In the genomic region with DNA sequence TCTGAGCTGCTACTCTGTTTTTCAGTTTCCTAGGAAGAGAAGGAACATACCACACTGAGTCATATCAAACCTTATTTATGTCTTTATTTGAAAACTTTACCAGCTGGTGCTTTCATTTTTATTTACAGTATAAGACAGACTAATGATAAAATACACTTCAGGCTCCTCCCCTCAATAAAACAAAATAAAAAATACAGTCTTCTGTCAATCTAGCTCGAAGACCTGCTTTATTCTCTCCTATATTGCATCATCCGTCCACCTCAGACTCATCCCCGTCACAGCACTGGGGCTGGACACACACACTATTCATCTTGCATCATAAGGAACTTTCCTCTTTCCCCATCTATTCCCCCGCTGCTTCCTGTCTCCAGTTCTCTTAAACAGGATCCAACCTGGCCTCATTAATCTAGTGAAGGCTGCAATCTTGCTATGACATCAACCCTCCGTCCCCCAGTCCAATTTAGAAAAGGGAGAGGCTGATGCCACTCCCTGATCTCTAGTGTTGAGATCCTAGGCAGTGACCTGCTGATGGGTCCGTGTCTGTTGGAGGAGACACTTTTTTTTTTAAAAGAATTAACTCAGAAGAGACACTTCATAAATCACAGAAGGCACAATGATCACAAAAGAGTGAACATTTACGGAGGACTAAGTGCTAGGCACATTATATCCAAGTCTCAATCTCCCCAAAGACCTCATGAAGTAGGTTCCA, we compare ENCODE assay signal across 8 cellular contexts. TPM values are rescaled to one million over a fixed set of nuclear protein-coding genes. Genes with fewer than 3 reads are reported as not detected.
DNase-seq lines count a peak whose midpoint lies in the region; ATAC-seq and TF ChIP-seq lines count a peak whose summit lies in the region.

No MANE protein-coding gene starts in this region.

- ATAC-seq in GM18907 (IDR thresholded peaks at IDR 0.05; ENCODE audit: unreplicated experiment) = peak; percentile 2
- peak; percentile 79 to 86 for ATAC-seq in gastrocnemius medialis

- H3F3A ChIP-seq in OCI-LY1 (ENCODE audit: insufficient read depth, low read length) = no peaks in the 10 kb centered on the region; the same call in 1 of the 2 replicates

- in situ Hi-C loops in gastrocnemius medialis (cut with MboI; ENCODE audit: low sequenced_read_pairs in 4 of 4) = no loop called here

- peak; percentile 80 to 95 for TF ChIP-seq POLR2A in gastrocnemius medialis (IDR thresholded peaks at IDR 0.05)

- TF ChIP-seq CTCF in OCI-LY1 (IDR thresholded peaks at IDR 0.05; ENCODE audit: low read length) (no peak), ascending aorta (IDR thresholded peaks at IDR 0.05) (no peak), gastrocnemius medialis (IDR thresholded peaks at IDR 0.05 in 4 of 5, conservative IDR thresholded peaks at IDR 0.05 in 1 of 5) (no peak)

- H3K4me2 ChIP-seq in OCI-LY1 (ENCODE audit: low read length) = peak overlapping the region; percentile 71

- H3K27me3 ChIP-seq in OCI-LY1 (ENCODE audit: insufficient read depth, low read length) (peaks cover 7% of the 10 kb centered on the region; the same call in 1 of the 2 replicates), ascending aorta (no peaks in the 10 kb centered on the region), iPS DF 6.9 (ENCODE audit: control insufficient read depth, insufficient read depth, low read length) (no peaks in the 10 kb centered on the region), gastrocnemius medialis (no peaks in the 10 kb centered on the region)

- peak overlapping the region; percentile 88 for H3K4me3 ChIP-seq in OCI-LY1 (ENCODE audit: low read depth, low read length, poor library complexity, severe bottlenecking)
- peak overlapping the region; percentile 96 to 100 for H3K4me3 ChIP-seq in ascending aorta
- H3K4me3 ChIP-seq in iPS DF 6.9 (ENCODE audit: low read length) = peak overlapping the region; percentile 88
- peak overlapping the region; percentile 84 to 90 (median 86) for H3K4me3 ChIP-seq in gastrocnemius medialis

- H3K9me2 ChIP-seq in OCI-LY1 (ENCODE audit: low read depth, low read length) = no peaks in the 10 kb centered on the region

- H3K27ac ChIP-seq in OCI-LY1 (ENCODE audit: low read depth, low read length, poor library complexity, severe bottlenecking) (no peak overlapping the region), ascending aorta (peak overlapping the region; percentile 100), iPS DF 6.9 (ENCODE audit: low read length) (no peak overlapping the region), gastrocnemius medialis (peak overlapping the region; percentile 97 to 99 (median 98))

- DNase-seq in AML-193 (lab: John Stamatoyannopoulos, UW) (peak; percentile 76 to 88), ascending aorta (ENCODE audit: low spot score in 2 of 2) (peak in 1 of 2 donors; percentile 85), iPS DF 6.9 (ENCODE audit: low read depth, low spot score) (no peak), gastrocnemius medialis (peak; percentile 61 to 82), activated gamma-delta T cell (lab: John Stamatoyannopoulos, UW) (no peak), occipital lobe (lab: John Stamatoyannopoulos, UW) (no peak)

- H3K36me3 ChIP-seq in OCI-LY1 (ENCODE audit: insufficient read depth, low read length) = peaks cover 32% of the 10 kb centered on the region
- H3K36me3 ChIP-seq in ascending aorta = peaks cover 30 to 37% of the 10 kb centered on the region in 2 donors
- H3K36me3 ChIP-seq in iPS DF 6.9 (ENCODE audit: control insufficient read depth, insufficient read depth, low read length) = peaks cover 20% of the 10 kb centered on the region; the same call in 1 of the 2 replicates
- peaks cover 2 to 38% of the 10 kb centered on the region in 2 donors for H3K36me3 ChIP-seq in gastrocnemius medialis

- peaks cover 35% of the 10 kb centered on the region for H3K4me1 ChIP-seq in OCI-LY1 (ENCODE audit: insufficient read depth, low read length, severe bottlenecking)
- H3K4me1 ChIP-seq in ascending aorta = peaks cover 17 to 30% of the 10 kb centered on the region in 2 donors
- H3K4me1 ChIP-seq in iPS DF 6.9 (ENCODE audit: control insufficient read depth, insufficient read depth, low read length) = no peaks in the 10 kb centered on the region
- H3K4me1 ChIP-seq in gastrocnemius medialis = peaks cover 41% of the 10 kb centered on the region in 2 donors

- H4K20me1 ChIP-seq in OCI-LY1 (ENCODE audit: insufficient read depth, low read length) = no peaks in the 10 kb centered on the region

- intact Hi-C loops in ascending aorta (cut with DNase I) (no loop called here), gastrocnemius medialis (cut with DNase I; ENCODE audit: low total_unique reads) (loop anchor here (5.0 kb wide), 2 partner anchors 772 to 1528 kb away; a partner anchor contains a TSS)

- H2AFZ ChIP-seq in OCI-LY1 (ENCODE audit: low read length) = no peak overlapping the region

- no peaks in the 10 kb centered on the region for H3K9me3 ChIP-seq in OCI-LY1 (ENCODE audit: low read length)
- no peaks in the 10 kb centered on the region for H3K9me3 ChIP-seq in ascending aorta
- H3K9me3 ChIP-seq in iPS DF 6.9 (ENCODE audit: control insufficient read depth, insufficient read depth, low read length) = no peaks in the 10 kb centered on the region
- H3K9me3 ChIP-seq in gastrocnemius medialis = no peaks in the 10 kb centered on the region

- H3K9ac ChIP-seq in OCI-LY1 (ENCODE audit: low read length) = peak overlapping the region; percentile 80

- no peaks in the 10 kb centered on the region for H3K79me2 ChIP-seq in OCI-LY1 (ENCODE audit: insufficient read depth, low read length)

- WGBS in iPS DF 6.9 (ENCODE audit: insufficient coverage, insufficient read length) = no CpG with 5 or more reads among the region's 7 CpGs

RNA-seq across cellular contexts. Expression of a gene that starts 1.1 kb away (rescaled TPM):
- 158 TPM for total RNA-seq in ascending aorta
- total RNA-seq in gastrocnemius medialis = 100 to 1,000 TPM in 3 of 4 donors, 10 to 100 TPM in 1; 66.0 to 403 (median 115) TPM
- 41.3 TPM for total RNA-seq in occipital lobe

RNA-seq across cellular contexts. Expression of a gene that starts 26.8 kb away (rescaled TPM):
- 10.7 TPM for total RNA-seq in ascending aorta
- total RNA-seq in gastrocnemius medialis = 10 to 100 TPM; 23.2 to 40.1 (median 30.5) TPM
- total RNA-seq in occipital lobe = 28.9 TPM

RNA-seq across cellular contexts. Expression of a gene that starts 57.4 kb away (rescaled TPM):
- total RNA-seq in ascending aorta = 0.85 TPM
- 10 to 100 TPM; 14.4 to 30.4 (median 22.9) TPM for total RNA-seq in gastrocnemius medialis
- total RNA-seq in occipital lobe = 5.0 TPM

RNA-seq across cellular contexts. Expression of a gene that starts 57.7 kb away (rescaled TPM):
- total RNA-seq in ascending aorta = 1.3 TPM
- total RNA-seq in gastrocnemius medialis = 1 to 10 TPM in 3 of 4 donors, under 1 TPM in 1; 0.58 to 5.7 (median 3.7) TPM
- total RNA-seq in occipital lobe = 3.0 TPM

Comparison
In these comparisons a context has a peak if more than half of its experiments do, and no peak if none do; other contexts are left out.
1. DNase-seq: peak in AML-193 (2 of 2) and gastrocnemius medialis (2 of 2); none in iPS DF 6.9 (single experiment), activated gamma-delta T cell (single experiment) and occipital lobe (single experiment).
2. H3K27ac ChIP-seq: peak in ascending aorta (2 of 2) and gastrocnemius medialis (4 of 4); none in OCI-LY1 (single experiment) and iPS DF 6.9 (single experiment).
3. Peak in every context shown above with its lines, with median percentiles within 50 percentile points of each other: H3K4me3 ChIP-seq.